35 cellular contexts compared by ENCODE assay signal in genomic region chr1:167890400-167890799, GRCh38.
"Had no signal": no experiment of that assay in that cellular context is flagged by ENCODE, and none has a peak within 500 bp of the region (broad histone marks: within the 10 kb centered on the region; RNA-seq: fewer than 3 reads in every experiment).

No MANE protein-coding gene starts in this region.

- H3K36me3 ChIP-seq: ascending aorta, cardiac muscle cell had no signal

- H3K4me3 ChIP-seq: ascending aorta, cardiac muscle cell had no signal

- FAIRE-seq: bronchial epithelial cell, TTC549 had no signal

- H3K9me3 ChIP-seq: ascending aorta had no signal

- ATAC-seq: activated CD8-positive, alpha-beta memory T cell treated with anti-CD3 and anti-CD28 coated beads, Interleukin-2, amount 10 ng/mL, durations not matched to agents 7 days and 5 days; activated CD8-positive, alpha-beta T cell treated with anti-CD3 and anti-CD28 coated beads for 36 hours; activated naive CD8-positive, alpha-beta T cell treated with anti-CD3 and anti-CD28 coated beads, Interleukin-2, amount 50 U/mL, for 24 hours had no signal

- H3K27ac ChIP-seq: ascending aorta, cardiac muscle cell, VCaP had no signal

- H3K9me3 Mint-ChIP-seq: activated naive CD4-positive, alpha-beta T cell treated with anti-CD3 and anti-CD28 coated beads, Interleukin-2, amount 10 ng/mL, durations not matched to agents 7 days and 5 days; activated naive CD4-positive, alpha-beta T cell treated with anti-CD3 and anti-CD28 coated beads, Interleukin-2, amount 50 U/mL, for 24 hours; activated naive CD8-positive, alpha-beta T cell treated with anti-CD3 and anti-CD28 coated beads, Interleukin-2, amount 10 ng/mL, durations not matched to agents 7 days and 5 days; activated naive CD8-positive, alpha-beta T cell treated with anti-CD3 and anti-CD28 coated beads, Interleukin-2, amount 50 U/mL, for 24 hours had no signal

- H3K4me3 Mint-ChIP-seq: activated B cell treated with CpG ODN at 0.5 μM for 24 hours; activated CD4-positive, alpha-beta memory T cell treated with anti-CD3 and anti-CD28 coated beads for 36 hours; activated CD4-positive, alpha-beta T cell treated with anti-CD3 and anti-CD28 coated beads, Interleukin-2, amount 10 ng/mL, durations not matched to agents 24 days and 14 days; activated CD8-positive, alpha-beta memory T cell treated with anti-CD3 and anti-CD28 coated beads, Interleukin-2, amount 10 ng/mL, durations not matched to agents 7 days and 5 days; activated CD8-positive, alpha-beta T cell treated with anti-CD3 and anti-CD28 coated beads for 36 hours; activated naive CD4-positive, alpha-beta T cell treated with anti-CD3 and anti-CD28 coated beads, Interleukin-2, amount 10 ng/mL, durations not matched to agents 7 days and 5 days; activated naive CD4-positive, alpha-beta T cell treated with anti-CD3 and anti-CD28 coated beads, Interleukin-2, amount 50 U/mL, for 24 hours; activated naive CD8-positive, alpha-beta T cell; activated naive CD8-positive, alpha-beta T cell treated with anti-CD3 and anti-CD28 coated beads, Interleukin-2, amount 10 ng/mL, durations not matched to agents 7 days and 5 days; activated naive CD8-positive, alpha-beta T cell treated with anti-CD3 and anti-CD28 coated beads, Interleukin-2, amount 50 U/mL, for 24 hours; activated T-cell treated with anti-CD3 and anti-CD28 coated beads, Interleukin-2, amount 50 U/mL, for 24 hours; brain; T-helper 1 cell treated with Interleukin-12 subunit alpha and Interleukin-12 subunit beta and Interleukin-4 antibody, amounts not matched to agents 30 μg/mL and 1 μg/mL, for 36 hours; T-helper 2 cell treated with Interferon-gamma antibody and Interleukin-4, amounts not matched to agents 5 μg/mL and 100 μg/mL, for 36 hours had no signal

- H3K27me3 Mint-ChIP-seq: activated B cell treated with CpG ODN at 0.5 μM for 24 hours; activated CD8-positive, alpha-beta T cell treated with anti-CD3 and anti-CD28 coated beads for 36 hours; activated naive CD4-positive, alpha-beta T cell treated with anti-CD3 and anti-CD28 coated beads, Interleukin-2, amount 50 U/mL, for 24 hours; activated naive CD8-positive, alpha-beta T cell; activated T-cell treated with anti-CD3 and anti-CD28 coated beads, Interleukin-2, amount 50 U/mL, for 24 hours; brain had no signal

- H3K4me1 ChIP-seq: ascending aorta had no signal

- H3K27me3 ChIP-seq: ascending aorta, cardiac muscle cell had no signal

- H3K4me1 Mint-ChIP-seq: activated CD4-positive, alpha-beta T cell treated with anti-CD3 and anti-CD28 coated beads, Interleukin-2, amount 10 ng/mL, durations not matched to agents 24 days and 14 days; activated CD8-positive, alpha-beta memory T cell treated with anti-CD3 and anti-CD28 coated beads, Interleukin-2, amount 10 ng/mL, durations not matched to agents 7 days and 5 days; activated naive CD4-positive, alpha-beta T cell treated with anti-CD3 and anti-CD28 coated beads, Interleukin-2, amount 10 ng/mL, durations not matched to agents 7 days and 5 days; activated naive CD4-positive, alpha-beta T cell treated with anti-CD3 and anti-CD28 coated beads, Interleukin-2, amount 50 U/mL, for 24 hours; activated naive CD8-positive, alpha-beta T cell treated with anti-CD3 and anti-CD28 coated beads, Interleukin-2, amount 10 ng/mL, durations not matched to agents 7 days and 5 days; activated naive CD8-positive, alpha-beta T cell treated with anti-CD3 and anti-CD28 coated beads, Interleukin-2, amount 50 U/mL, for 24 hours; brain had no signal

- H3K27ac Mint-ChIP-seq: activated B cell treated with CpG ODN at 0.5 μM for 24 hours; activated CD4-positive, alpha-beta memory T cell treated with anti-CD3 and anti-CD28 coated beads for 36 hours; activated CD4-positive, alpha-beta T cell treated with anti-CD3 and anti-CD28 coated beads, Interleukin-2, amount 10 ng/mL, durations not matched to agents 24 days and 14 days; activated CD8-positive, alpha-beta memory T cell treated with anti-CD3 and anti-CD28 coated beads, Interleukin-2, amount 10 ng/mL, durations not matched to agents 7 days and 5 days; activated CD8-positive, alpha-beta T cell treated with anti-CD3 and anti-CD28 coated beads for 36 hours; activated naive CD4-positive, alpha-beta T cell treated with anti-CD3 and anti-CD28 coated beads, Interleukin-2, amount 10 ng/mL, durations not matched to agents 7 days and 5 days; activated naive CD4-positive, alpha-beta T cell treated with anti-CD3 and anti-CD28 coated beads, Interleukin-2, amount 50 U/mL, for 24 hours; activated naive CD8-positive, alpha-beta T cell; activated naive CD8-positive, alpha-beta T cell treated with anti-CD3 and anti-CD28 coated beads, Interleukin-2, amount 10 ng/mL, durations not matched to agents 7 days and 5 days; activated naive CD8-positive, alpha-beta T cell treated with anti-CD3 and anti-CD28 coated beads, Interleukin-2, amount 50 U/mL, for 24 hours; activated T-cell treated with anti-CD3 and anti-CD28 coated beads, Interleukin-2, amount 50 U/mL, for 24 hours; activated T-helper 2 cell treated with anti-CD3 and anti-CD28 coated beads, Interferon-gamma antibody, Interleukin-2, Interleukin-4, amounts not matched to agents 10 μg/mL and 5 μg/mL and 100 μg/mL, durations not matched to agents 14 hours and 24 hours and 36 hours; brain; T-helper 1 cell treated with Interleukin-12 subunit alpha and Interleukin-12 subunit beta and Interleukin-4 antibody, amounts not matched to agents 30 μg/mL and 1 μg/mL, for 36 hours; T-helper 2 cell treated with Interferon-gamma antibody and Interleukin-4, amounts not matched to agents 5 μg/mL and 100 μg/mL, for 36 hours had no signal

- H3K36me3 Mint-ChIP-seq: activated CD4-positive, alpha-beta memory T cell treated with anti-CD3 and anti-CD28 coated beads for 36 hours; activated CD8-positive, alpha-beta memory T cell treated with anti-CD3 and anti-CD28 coated beads, Interleukin-2, amount 10 ng/mL, durations not matched to agents 7 days and 5 days; activated naive CD4-positive, alpha-beta T cell treated with anti-CD3 and anti-CD28 coated beads, Interleukin-2, amount 10 ng/mL, durations not matched to agents 7 days and 5 days; activated naive CD4-positive, alpha-beta T cell treated with anti-CD3 and anti-CD28 coated beads, Interleukin-2, amount 50 U/mL, for 24 hours; activated naive CD8-positive, alpha-beta T cell; activated naive CD8-positive, alpha-beta T cell treated with anti-CD3 and anti-CD28 coated beads, Interleukin-2, amount 10 ng/mL, durations not matched to agents 7 days and 5 days; brain had no signal

- DNase-seq: activated B cell treated with CpG ODN at 0.5 μM for 24 hours; activated CD4-positive, alpha-beta memory T cell treated with anti-CD3 and anti-CD28 coated beads for 36 hours; activated CD4-positive, alpha-beta T cell treated with anti-CD3 and anti-CD28 coated beads for 4 hours; activated CD4-positive, alpha-beta T cell treated with anti-CD3 and anti-CD28 coated beads, Interleukin-2, amount 10 ng/mL, durations not matched to agents 24 days and 14 days; activated CD4-positive, alpha-beta T cell treated with anti-CD3 and anti-CD28 coated beads, Interleukin-2, amount 50 U/mL, for 1 hour; activated CD4-positive, alpha-beta T cell treated with anti-CD3 and anti-CD28 coated beads, Interleukin-2, amount 50 U/mL, for 4 hours; activated CD4-positive, CD25-positive, alpha-beta regulatory T cell treated with anti-CD3 and anti-CD28 coated beads, Interleukin-2, amount 50 U/mL, for 72 hours; activated CD8-positive, alpha-beta memory T cell treated with anti-CD3 and anti-CD28 coated beads, Interleukin-2, amount 10 ng/mL, durations not matched to agents 7 days and 5 days; activated CD8-positive, alpha-beta memory T cell treated with anti-CD3 and anti-CD28 coated beads, Interleukin-2, amount 50 U/mL, for 48 hours; activated CD8-positive, alpha-beta T cell treated with anti-CD3 and anti-CD28 coated beads for 36 hours; activated effector memory CD4-positive, alpha-beta T cell treated with Interleukin-2 at 50 U/mL for 16 hours; activated gamma-delta T cell; activated naive CD4-positive, alpha-beta T cell treated with anti-CD3 and anti-CD28 coated beads, Interleukin-2, amount 10 ng/mL, durations not matched to agents 7 days and 5 days; activated naive CD8-positive, alpha-beta T cell treated with anti-CD3 and anti-CD28 coated beads, Interleukin-2, amount 10 ng/mL, durations not matched to agents 7 days and 5 days; activated naive CD8-positive, alpha-beta T cell treated with anti-CD3 and anti-CD28 coated beads, Interleukin-2, amount 50 U/mL, for 24 hours; activated T-cell treated with anti-CD3 and anti-CD28 coated beads, Interleukin-2, amount 50 U/mL, for 24 hours; activated T-cell treated with anti-CD3 and anti-CD28 coated beads, Interleukin-2, amount 50 U/mL, for 48 hours; amygdala; anterior cingulate cortex; central memory CD4-positive, alpha-beta T cell; SW 1271; T-helper 1 cell; T-helper 2 cell; T-helper 9 cell had no signal
